15 cellular contexts compared by ENCODE assay signal in genomic region chr10:113631680-113632079, GRCh38. TPM values are rescaled to one million over a fixed set of nuclear protein-coding genes. Genes with fewer than 3 reads are reported as not detected.
"Had no signal": no experiment of that assay in that cellular context is flagged by ENCODE, and none has a peak within 500 bp of the region (broad histone marks: within the 10 kb centered on the region; RNA-seq: fewer than 3 reads in every experiment).

No MANE protein-coding gene starts in this region.

- H3K36me3 ChIP-seq: tibial nerve had no signal

- H3K4me1 ChIP-seq: tibial nerve had no signal

- DNase-seq: activated CD4-positive, alpha-beta T cell treated with anti-CD3 and anti-CD28 coated beads, Interleukin-2, amount 50 U/mL, for 48 hours; activated CD4-positive, CD25-positive, alpha-beta regulatory T cell treated with anti-CD3 and anti-CD28 coated beads, Interleukin-2, amount 50 U/mL, for 72 hours; activated T-cell treated with anti-CD3 and anti-CD28 coated beads, Interleukin-2, amount 50 U/mL, for 4 hours; aorta; immature natural killer cell; mucosa of descending colon; naive thymus-derived CD8-positive, alpha-beta T cell; SIG-M5 had no signal

- H3K4me3 ChIP-seq: mucosa of descending colon, tibial nerve had no signal

- H3K27ac ChIP-seq: tibial nerve had no signal

- H3K9me3 Mint-ChIP-seq: activated T-cell treated with anti-CD3 and anti-CD28 coated beads, Interleukin-2, amount 50 U/mL, for 4 hours; central memory CD8-positive, alpha-beta T cell; stimulated activated effector memory CD8-positive, alpha-beta T cell treated with anti-CD3 and anti-CD28 coated beads, Interleukin-12 subunit alpha, Interleukin-12 subunit beta, amount 100 ng/mL, for 72 hours had no signal

- H3K36me3 Mint-ChIP-seq: immature natural killer cell; stimulated activated effector memory CD8-positive, alpha-beta T cell treated with anti-CD3 and anti-CD28 coated beads, Interleukin-12 subunit alpha, Interleukin-12 subunit beta, amount 100 ng/mL, for 72 hours had no signal

- H3K27me3 ChIP-seq: tibial nerve had no signal

- ATAC-seq: activated T-cell treated with anti-CD3 and anti-CD28 coated beads, Interleukin-2, amount 50 U/mL, for 4 hours; naive thymus-derived CD8-positive, alpha-beta T cell; stimulated activated effector memory CD8-positive, alpha-beta T cell treated with anti-CD3 and anti-CD28 coated beads, Interleukin-12 subunit alpha, Interleukin-12 subunit beta, amount 100 ng/mL, for 72 hours had no signal

- H3K4me3 Mint-ChIP-seq: activated T-cell treated with anti-CD3 and anti-CD28 coated beads, Interleukin-2, amount 50 U/mL, for 4 hours; central memory CD8-positive, alpha-beta T cell; immature natural killer cell; naive thymus-derived CD8-positive, alpha-beta T cell; stimulated activated effector memory CD8-positive, alpha-beta T cell treated with anti-CD3 and anti-CD28 coated beads, Interleukin-12 subunit alpha, Interleukin-12 subunit beta, amount 100 ng/mL, for 72 hours had no signal

- H3K27ac Mint-ChIP-seq: immature natural killer cell; naive thymus-derived CD8-positive, alpha-beta T cell; stimulated activated effector memory CD8-positive, alpha-beta T cell treated with anti-CD3 and anti-CD28 coated beads, Interleukin-12 subunit alpha, Interleukin-12 subunit beta, amount 100 ng/mL, for 72 hours had no signal

- H3K9me3 ChIP-seq: mucosa of descending colon had no signal

- H3K4me1 Mint-ChIP-seq: central memory CD8-positive, alpha-beta T cell; immature natural killer cell; naive thymus-derived CD8-positive, alpha-beta T cell; stimulated activated effector memory CD8-positive, alpha-beta T cell treated with anti-CD3 and anti-CD28 coated beads, Interleukin-12 subunit alpha, Interleukin-12 subunit beta, amount 100 ng/mL, for 72 hours had no signal

RNA-seq across cellular contexts. Expression of gene NRAP, which starts 32.2 kb away (rescaled TPM):
- total RNA-seq: activated T-cell treated with anti-CD3 and anti-CD28 coated beads, Interleukin-2, amount 50 U/mL, for 4 hours; aorta; glomerular endothelial cell; lung microvascular endothelial cell; naive thymus-derived CD8-positive, alpha-beta T cell; osteoblast; T-helper 2 cell treated with Interferon-gamma antibody and Interleukin-4, amounts not matched to agents 100 ng/mL and 5 ng/mL, for 36 hours had no signal
